Comparison of ENCODE assay signal across 9 cellular contexts in genomic region chr6:100116409-100117194, GRCh38.
DNase-seq lines count a peak whose midpoint lies in the region; ATAC-seq and TF ChIP-seq lines count a peak whose summit lies in the region.
"Had no signal": no experiment of that assay in that cellular context is flagged by ENCODE, and none has a peak within 500 bp of the region (broad histone marks: within the 10 kb centered on the region; RNA-seq: fewer than 3 reads in every experiment).

No MANE protein-coding gene starts in this region.

- in situ Hi-C loops in T47D (cut with HindIII; ENCODE audit: low pct_unique_long_range_greater_than_20kb, low sequenced_read_pairs): no loop called here

- H3K4me1 ChIP-seq in NT2/D1 (ENCODE audit: insufficient read depth, insufficient read length): no peaks in the 10 kb centered on the region
- no peaks in the 10 kb centered on the region for H3K4me1 ChIP-seq in upper lobe of right lung
- H3K4me1 ChIP-seq: BLaER1 had no signal

- H3K36me3 ChIP-seq in NT2/D1 (ENCODE audit: insufficient read depth, insufficient read length, low read length) (no peaks in the 10 kb centered on the region), upper lobe of right lung (no peaks in the 10 kb centered on the region)
- H3K36me3 ChIP-seq: BLaER1 had no signal

- intact Hi-C loops in upper lobe of right lung (cut with DNase I): no loop called here

- H3K4me3 ChIP-seq in NT2/D1 (ENCODE audit: insufficient read length, low read depth) (no peak overlapping the region), upper lobe of right lung (no peak overlapping the region)
- H3K4me3 ChIP-seq: BLaER1 had no signal

- H3K9me3 ChIP-seq in NT2/D1 (ENCODE audit: insufficient read depth, low read length) (no peaks in the 10 kb centered on the region), upper lobe of right lung (no peaks in the 10 kb centered on the region)
- H3K9me3 ChIP-seq: BLaER1 had no signal

- H3K27ac ChIP-seq in upper lobe of right lung: no peak overlapping the region
- H3K27ac ChIP-seq: BLaER1 had no signal

- H3K9ac ChIP-seq in NT2/D1 (ENCODE audit: insufficient read length, low read depth): no peak overlapping the region
- H3K9ac ChIP-seq: BLaER1 had no signal

- TF ChIP-seq CTCF in upper lobe of right lung (IDR thresholded peaks at IDR 0.05): peak; percentile 63

- peak; percentile 71 for ATAC-seq in GM19438 (IDR thresholded peaks at IDR 0.05; ENCODE audit: low read depth, unreplicated experiment)
- ATAC-seq in upper lobe of right lung: peak; percentile 53

- peak; percentile 3 for DNase-seq in DMS79 treated with DMSO at 0.1 percent for 48 hours (lab: John Stamatoyannopoulos, UW)
- no peak for DNase-seq in DMS79 (lab: John Stamatoyannopoulos, UW)
- DNase-seq in HuH-7 (ENCODE audit: low spot score): peak; percentile 23
- peak; percentile 56 for DNase-seq in NT2/D1 (ENCODE audit: low read depth, low spot score)
- DNase-seq in T47D (ENCODE audit: low read depth in 1 of 2, low spot score in 1 of 2): peak; percentile 4 to 65
- peak; percentile 53 for DNase-seq in kidney glomerular epithelial cell (lab: John Stamatoyannopoulos, UW)
- no peak for DNase-seq in upper lobe of right lung

- no peaks in the 10 kb centered on the region for H3K27me3 ChIP-seq in NT2/D1 (ENCODE audit: insufficient read depth, insufficient read length)
- H3K27me3 ChIP-seq in upper lobe of right lung: peaks cover 13% of the 10 kb centered on the region
- H3K27me3 ChIP-seq: BLaER1 had no signal

Comparison
In these comparisons a context has a peak if more than half of its experiments do, and no peak if none do; other contexts are left out.
1. DNase-seq: peak in DMS79 treated with DMSO at 0.1 percent for 48 hours (single experiment), HuH-7 (single experiment), NT2/D1 (single experiment), T47D (2 of 2) and kidney glomerular epithelial cell (single experiment); none in DMS79 (single experiment) and upper lobe of right lung (single experiment).